ENCODE assay signal across 12 cellular contexts in the genomic region with DNA sequence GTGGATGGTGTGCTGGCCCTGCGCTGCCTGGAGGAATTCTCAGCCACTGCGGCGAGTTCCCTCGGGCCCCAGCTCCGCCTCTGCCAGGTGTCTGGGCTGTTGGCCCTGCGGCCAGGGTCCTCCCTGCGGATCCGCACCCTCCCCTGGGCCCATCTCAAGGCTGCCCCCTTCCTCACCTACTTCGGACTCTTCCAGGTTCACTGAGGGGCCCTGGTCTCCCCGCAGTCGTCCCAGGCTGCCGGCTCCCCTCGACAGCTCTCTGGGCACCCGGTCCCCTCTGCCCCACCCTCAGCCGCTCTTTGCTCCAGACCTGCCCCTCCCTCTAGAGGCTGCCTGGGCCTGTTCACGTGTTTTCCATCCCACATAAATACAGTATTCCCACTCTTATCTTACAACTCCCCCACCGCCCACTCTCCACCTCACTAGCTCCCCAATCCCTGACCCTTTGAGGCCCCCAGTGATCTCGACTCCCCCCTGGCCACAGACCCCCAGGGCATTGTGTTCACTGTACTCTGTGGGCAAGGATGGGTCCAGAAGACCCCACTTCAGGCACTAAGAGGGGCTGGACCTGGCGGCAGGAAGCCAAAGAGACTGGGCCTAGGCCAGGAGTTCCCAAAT. TPM values are rescaled to one million over a fixed set of nuclear protein-coding genes. Genes with fewer than 3 reads are reported as not detected.
DNase-seq lines count a peak whose midpoint lies in the region; ATAC-seq and TF ChIP-seq lines count a peak whose summit lies in the region.
"Had no signal": no experiment of that assay in that cellular context is flagged by ENCODE, and none has a peak within 500 bp of the region (broad histone marks: within the 10 kb centered on the region; RNA-seq: fewer than 3 reads in every experiment).

No MANE protein-coding gene starts in this region.

- no peak overlapping the region for H3K4me3 ChIP-seq in suprapubic skin
- H3K4me3 ChIP-seq: SJSA1 had no signal

- DNase-seq in memory B cell (ENCODE audit: low spot score in 2 of 2) (no peak), suprapubic skin (ENCODE audit: low spot score in 2 of 2) (no peak), HuH-7.5 (ENCODE audit: low spot score) (no peak), posterior cingulate gyrus (no peak)
- DNase-seq in activated CD8-positive, alpha-beta memory T cell treated with anti-CD3 and anti-CD28 coated beads for 24 hours: no peak
- DNase-seq: activated effector memory CD4-positive, alpha-beta T cell treated with Interleukin-2 at 50 U/mL for 16 hours had no signal

- H3K27me3 ChIP-seq in suprapubic skin: no peaks in the 10 kb centered on the region
- H3K27me3 ChIP-seq: SJSA1 had no signal

- WGBS in suprapubic skin: 48% methylated on average over 14 of the region's 19 CpGs

- TF ChIP-seq POLR2A in suprapubic skin (IDR thresholded peaks at IDR 0.05): no peak

- H3K36me3 ChIP-seq in suprapubic skin: no peaks in the 10 kb centered on the region

- intact Hi-C loops in posterior cingulate gyrus (cut with DNase I): no loop called here

- no peak for TF ChIP-seq EP300 in suprapubic skin (IDR thresholded peaks at IDR 0.05)

- TF ChIP-seq CTCF in suprapubic skin (IDR thresholded peaks at IDR 0.05): no peak

- H3K27ac ChIP-seq in cingulate gyrus (ENCODE audit: low read depth, low read length) (peak overlapping the region; percentile 95), suprapubic skin (peak overlapping the region; percentile 92)
- H3K27ac ChIP-seq: SJSA1 had no signal

- H3K27ac Mint-ChIP-seq in IgD-negative memory B cell (peak overlapping the region; percentile 23 to 97 (median 95)), memory B cell (peak overlapping the region; percentile 99)

- H3K36me3 Mint-ChIP-seq in IgD-negative memory B cell: peaks cover 8% of the 10 kb centered on the region
- H3K36me3 Mint-ChIP-seq in memory B cell: peaks cover 5% of the 10 kb centered on the region
- H3K36me3 Mint-ChIP-seq: type B pancreatic cell had no signal

- H3K9me3 Mint-ChIP-seq in IgD-negative memory B cell (no peaks in the 10 kb centered on the region), memory B cell (no peaks in the 10 kb centered on the region)
- H3K9me3 Mint-ChIP-seq: type B pancreatic cell had no signal

- H3K27me3 Mint-ChIP-seq in IgD-negative memory B cell: no peaks in the 10 kb centered on the region
- H3K27me3 Mint-ChIP-seq in memory B cell: no peaks in the 10 kb centered on the region
- H3K27me3 Mint-ChIP-seq: type B pancreatic cell had no signal

- H3K4me1 Mint-ChIP-seq in IgD-negative memory B cell (peaks cover 31 to 49% (median 43%) of the 10 kb centered on the region in 3 donors), memory B cell (peaks cover 55% of the 10 kb centered on the region)

- ATAC-seq in memory B cell (ENCODE audit: low read depth) (no peak), GM18873 (IDR thresholded peaks at IDR 0.05; ENCODE audit: low FRiP score, unreplicated experiment) (no peak)
- ATAC-seq: activated CD4-positive, CD25-positive, alpha-beta regulatory T cell treated with anti-CD3 and anti-CD28 coated beads, Interleukin-2, amount 50 U/mL, for 24 hours had no signal

- peaks cover 42% of the 10 kb centered on the region for H3K4me1 ChIP-seq in suprapubic skin

- H3K4me3 Mint-ChIP-seq in IgD-negative memory B cell: no peak overlapping the region
- no peak overlapping the region for H3K4me3 Mint-ChIP-seq in memory B cell

- H3K9me3 ChIP-seq in suprapubic skin: no peaks in the 10 kb centered on the region
- H3K9me3 ChIP-seq: SJSA1 had no signal

RNA-seq across cellular contexts. Expression of gene TNFSF13, which starts 1.3 kb away (rescaled TPM):
- 5.1 TPM for polyA plus RNA-seq in IgD-negative memory B cell
- 10 to 100 TPM in 3 of 4 donors, 1 to 10 TPM in 1; 9.6 to 26.6 (median 15.5) TPM for total RNA-seq in suprapubic skin

RNA-seq across cellular contexts. Expression of gene SENP3, which starts 4.5 kb away (rescaled TPM):
- polyA plus RNA-seq in IgD-negative memory B cell: 19.0 TPM
- total RNA-seq in suprapubic skin: 10 to 100 TPM; 40.2 to 53.5 (median 51.6) TPM

RNA-seq across cellular contexts. Expression of gene TNFSF12, which starts 8.4 kb away (rescaled TPM):
- polyA plus RNA-seq in IgD-negative memory B cell: 45.1 TPM
- 10 to 100 TPM; 12.7 to 28.4 (median 18.0) TPM for total RNA-seq in suprapubic skin

RNA-seq across cellular contexts. Expression of gene CD68, which starts 22.2 kb away (rescaled TPM):
- 26.9 TPM for polyA plus RNA-seq in IgD-negative memory B cell
- 10 to 100 TPM in 1 of 4 donors, 1 to 10 TPM in 3; 5.0 to 13.2 (median 9.6) TPM for total RNA-seq in suprapubic skin

RNA-seq across cellular contexts. Expression of gene MPDU1, which starts 26.4 kb away (rescaled TPM):
- polyA plus RNA-seq in IgD-negative memory B cell: 37.9 TPM
- total RNA-seq in suprapubic skin: 100 to 1,000 TPM in 1 of 4 donors, 10 to 100 TPM in 3; 54.3 to 104 (median 86.3) TPM
